Comparison of ENCODE assay signal across 17 cellular contexts in the genomic region with DNA sequence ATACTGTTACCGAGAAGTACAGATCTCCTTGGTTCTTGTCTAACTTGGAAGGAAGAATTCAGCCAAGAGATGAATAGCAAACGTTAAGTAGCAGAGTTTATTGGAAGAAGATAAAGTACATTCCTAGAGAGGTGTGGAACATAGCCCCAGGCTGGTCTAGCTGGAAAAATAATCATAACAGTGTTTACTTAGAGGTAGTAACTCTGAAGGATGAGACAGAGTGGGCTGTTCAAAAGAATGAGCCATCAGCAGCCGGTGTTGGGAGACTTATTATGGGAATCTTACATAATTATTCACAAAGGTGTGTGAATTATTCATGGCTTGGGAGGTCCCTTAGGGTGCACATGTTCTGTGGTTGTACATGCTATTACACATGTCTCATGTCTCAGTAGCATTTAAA.
DNase-seq lines count a peak whose midpoint lies in the region; ATAC-seq and TF ChIP-seq lines count a peak whose summit lies in the region.
"Had no signal": no experiment of that assay in that cellular context is flagged by ENCODE, and none has a peak within 500 bp of the region (broad histone marks: within the 10 kb centered on the region; RNA-seq: fewer than 3 reads in every experiment).

No MANE protein-coding gene starts in this region.

- H3K4me1 ChIP-seq in breast epithelium = no peaks in the 10 kb centered on the region
- H3K4me1 ChIP-seq in PC-3 (ENCODE audit: insufficient read depth, low read length) = no peaks in the 10 kb centered on the region
- H3K4me1 ChIP-seq: A549, BLaER1 had no signal

- H3K9me3 Mint-ChIP-seq in MCF 10A (ENCODE audit: unreplicated experiment) = no peaks in the 10 kb centered on the region

- H3K4me2 ChIP-seq in PC-3 (ENCODE audit: low read length) = no peak overlapping the region
- H3K4me2 ChIP-seq: A549, BLaER1, GM23338 had no signal

- H3K4me1 Mint-ChIP-seq in MCF 10A (ENCODE audit: insufficient read depth, unreplicated experiment) = no peaks in the 10 kb centered on the region
- H3K4me1 Mint-ChIP-seq: CD14-positive monocyte; CD4-positive, alpha-beta memory T cell; GM23338 had no signal

- TF ChIP-seq CTCF in MCF 10A (IDR thresholded peaks at IDR 0.05; ENCODE audit: unreplicated experiment) = no peak
- TF ChIP-seq CTCF in breast epithelium (IDR thresholded peaks at IDR 0.05) = no peak
- no peak for TF ChIP-seq CTCF in PC-3 (conservative IDR thresholded peaks at IDR 0.05; ENCODE audit: low read depth, low read length)

- peak; percentile 23 for DNase-seq in MCF 10A (ENCODE audit: unreplicated experiment)
- no peak for DNase-seq in breast epithelium (ENCODE audit: low spot score in 2 of 2)
- peak; percentile 16 for DNase-seq in PC-3
- peak; percentile 2 for DNase-seq in epithelial cell of prostate (ENCODE audit: low read depth, low spot score)
- DNase-seq in kidney tubule cell (ENCODE audit: low spot score) = peak; percentile 2
- no peak for DNase-seq in NCI-H748 (lab: John Stamatoyannopoulos, UW; ENCODE audit: unreplicated experiment)
- DNase-seq in COR-L47 (lab: John Stamatoyannopoulos, UW) = no peak
- no peak for DNase-seq in NCI-H345 treated with DMSO at 0.1 percent for 48 hours (lab: John Stamatoyannopoulos, UW; ENCODE audit: unreplicated experiment)
- DNase-seq: CD4-positive, alpha-beta memory T cell; GDM1; HFFc6 had no signal

- ATAC-seq in PC-3 = no peak
- ATAC-seq: A549, GM23338, HCT116 had no signal

- H2AFZ ChIP-seq in PC-3 (ENCODE audit: low read length) = no peak overlapping the region
- H2AFZ ChIP-seq: GM23338 had no signal

- H3K9me3 ChIP-seq in breast epithelium (no peaks in the 10 kb centered on the region), PC-3 (ENCODE audit: low read length) (no peaks in the 10 kb centered on the region)
- H3K9me3 ChIP-seq: A549, BLaER1 had no signal

- H3F3A ChIP-seq in PC-3 (ENCODE audit: low read length, unreplicated experiment) = no peaks in the 10 kb centered on the region

- TF ChIP-seq POLR2A in breast epithelium (IDR thresholded peaks at IDR 0.05) = no peak

- intact Hi-C loops in MCF 10A (cut with micrococcal nuclease) (no loop called here), breast epithelium (cut with DNase I; ENCODE audit: low total_unique reads) (no loop called here), PC-3 (cut with micrococcal nuclease) (no loop called here)

- no peak overlapping the region for H3K4me3 Mint-ChIP-seq in MCF 10A (ENCODE audit: unreplicated experiment)
- H3K4me3 Mint-ChIP-seq: CD14-positive monocyte; CD4-positive, alpha-beta memory T cell; GM23338; HFFc6 had no signal

- no peaks in the 10 kb centered on the region for H3K36me3 ChIP-seq in breast epithelium
- H3K36me3 ChIP-seq in PC-3 (ENCODE audit: low read depth, low read length) = no peaks in the 10 kb centered on the region
- H3K36me3 ChIP-seq: BLaER1 had no signal

- H3K79me2 ChIP-seq in PC-3 (ENCODE audit: low read length) = no peaks in the 10 kb centered on the region

- H3K4me3 ChIP-seq in breast epithelium = no peak overlapping the region
- H3K4me3 ChIP-seq in PC-3 (ENCODE audit: low read length) = no peak overlapping the region
- H3K4me3 ChIP-seq: A549, BLaER1, GM23338 had no signal

- H3K27me3 ChIP-seq in breast epithelium (no peaks in the 10 kb centered on the region), PC-3 (ENCODE audit: low read length) (no peaks in the 10 kb centered on the region)
- H3K27me3 ChIP-seq: BLaER1 had no signal

- no peaks in the 10 kb centered on the region for H3K36me3 Mint-ChIP-seq in MCF 10A (ENCODE audit: insufficient read depth, unreplicated experiment)
- H3K36me3 Mint-ChIP-seq: CD14-positive monocyte; CD4-positive, alpha-beta memory T cell had no signal

- H3K27ac ChIP-seq in breast epithelium = no peak overlapping the region
- H3K27ac ChIP-seq in PC-3 (ENCODE audit: low read length) = no peak overlapping the region
- no peak overlapping the region for H3K27ac ChIP-seq in epithelial cell of prostate
- H3K27ac ChIP-seq: 22Rv1, A549, BLaER1 had no signal

- H3K9ac ChIP-seq in PC-3 (ENCODE audit: low read length) = no peak overlapping the region
- H3K9ac ChIP-seq: BLaER1 had no signal

- H4K20me1 ChIP-seq in PC-3 (ENCODE audit: low read length) = no peaks in the 10 kb centered on the region
- H4K20me1 ChIP-seq: BLaER1 had no signal

- no peaks in the 10 kb centered on the region for H3K9me2 ChIP-seq in PC-3 (replicated peaks; ENCODE audit: low read length)

- H3K27me3 Mint-ChIP-seq in MCF 10A (ENCODE audit: insufficient read depth, unreplicated experiment) = no peaks in the 10 kb centered on the region
- H3K27me3 Mint-ChIP-seq: CD4-positive, alpha-beta memory T cell had no signal

- BruUV-seq in MCF 10A (replicated peaks; lab: Mats Ljungman, UMichigan) (no TSS peak), PC-3 (replicated peaks; lab: Mats Ljungman, UMichigan) (no TSS peak)

- POLR2A ChIA-PET in MCF 10A (lab: Yijun Ruan, JAX) = interaction anchor here (0.7 kb wide), 1 partner anchor 511 kb away, joined by 3 read pairs; no protein-coding TSS in a partner anchor
- POLR2A ChIA-PET in PC-3 (lab: Charles Lee; ENCODE audit: unreplicated experiment) = no interaction called here

- no peak overlapping the region for H3K27ac Mint-ChIP-seq in MCF 10A (ENCODE audit: low read depth, unreplicated experiment)
- H3K27ac Mint-ChIP-seq: CD14-positive monocyte; CD4-positive, alpha-beta memory T cell; GM23338; HFFc6 had no signal

- CTCF ChIA-PET in MCF 10A (lab: Yijun Ruan, JAX) (no interaction called here), PC-3 (lab: Charles Lee) (no interaction called here)

Comparison
In these comparisons a context has a peak if more than half of its experiments do, and no peak if none do; other contexts are left out.
1. DNase-seq: peak in MCF 10A (single experiment), PC-3 (single experiment), epithelial cell of prostate (single experiment) and kidney tubule cell (single experiment); none in breast epithelium (0 of 2), NCI-H748 (single experiment), COR-L47 (single experiment) and NCI-H345 treated with DMSO at 0.1 percent for 48 hours (single experiment).